In genomic region chr2:6917071-6917760, GRCh38 we compare ENCODE assay signal across 8 cellular contexts. TPM values are rescaled to one million over a fixed set of nuclear protein-coding genes. Genes with fewer than 3 reads are reported as not detected.
A peak's percentile ranks its signal among the peaks of the same experiment; 100 is the strongest.
DNase-seq lines count a peak whose midpoint lies in the region; ATAC-seq and TF ChIP-seq lines count a peak whose summit lies in the region.

Gene RNF144A, plus strand, starts transcription at chr2:6917412. Its CDS starts 79,515 bp downstream, at chr2:6996927.

- TF ChIP-seq CTCF in CD8-positive, alpha-beta T cell (IDR thresholded peaks at IDR 0.05), result peak; percentile 63
- peak; percentile 90 for TF ChIP-seq CTCF in RWPE2 (IDR thresholded peaks at IDR 0.05; ENCODE audit: poor library complexity, severe bottlenecking)
- TF ChIP-seq CTCF in omental fat pad (IDR thresholded peaks at IDR 0.05), result no peak

- peak within 1 kb of the TSS; percentile 80 for H3K4me3 Mint-ChIP-seq in CD8-positive, alpha-beta T cell

- CTCF ChIA-PET in CD8-positive, alpha-beta T cell (lab: Charles Lee), result interaction anchor here (0.6 to 10.1 kb wide), 12 partner anchors 12 to 127 kb away, joined by 3 to 109 read pairs (median 6); partner anchors contain the start of gene CMPK2

- H3K4me1 ChIP-seq in CD8-positive, alpha-beta T cell (ENCODE audit: insufficient read depth, low read length), result peaks cover 79% of the 10 kb centered on the region
- H3K4me1 ChIP-seq in RWPE2 (ENCODE audit: insufficient read depth, poor library complexity, severe bottlenecking) (no peaks in the 10 kb centered on the region), thymus (ENCODE audit: control insufficient read depth, insufficient read depth, low read length) (peaks cover 11% of the 10 kb centered on the region)

- POLR2A ChIA-PET in CD8-positive, alpha-beta T cell (lab: Charles Lee), result interaction anchor here (0.6 to 1.1 kb wide), 3 partner anchors 9 to 39 kb away, joined by 4 to 5 read pairs (median 4); no protein-coding TSS in a partner anchor

- no peaks in the 10 kb centered on the region for H3K36me3 ChIP-seq in CD8-positive, alpha-beta T cell (ENCODE audit: insufficient read depth, low read length)
- H3K36me3 ChIP-seq in RWPE2 (ENCODE audit: low read depth), result no peaks in the 10 kb centered on the region
- no peaks in the 10 kb centered on the region for H3K36me3 ChIP-seq in thymus (ENCODE audit: control insufficient read depth, insufficient read depth)

- no peaks in the 10 kb centered on the region for H3K9me3 Mint-ChIP-seq in CD8-positive, alpha-beta T cell

- peaks cover 7% of the 10 kb centered on the region for H3K36me3 Mint-ChIP-seq in CD8-positive, alpha-beta T cell

- H3K27ac Mint-ChIP-seq in CD8-positive, alpha-beta T cell, result no peak within 1 kb of the TSS

- H3K27me3 ChIP-seq in CD8-positive, alpha-beta T cell (ENCODE audit: insufficient read depth, low read length), result no peaks in the 10 kb centered on the region
- H3K27me3 ChIP-seq in RWPE2 (ENCODE audit: insufficient read depth, poor library complexity, severe bottlenecking), result peaks cover 4% of the 10 kb centered on the region
- peaks cover 3% of the 10 kb centered on the region for H3K27me3 ChIP-seq in thymus (ENCODE audit: control insufficient read depth, insufficient read depth)

- peaks cover 75% of the 10 kb centered on the region for H3K4me1 Mint-ChIP-seq in CD8-positive, alpha-beta T cell (ENCODE audit: low read depth)

- ATAC-seq in CD8-positive, alpha-beta T cell, result peak; percentile 77
- ATAC-seq in GM19452 (IDR thresholded peaks at IDR 0.05; ENCODE audit: unreplicated experiment), result peak; percentile 88
- ATAC-seq in RWPE2 (ENCODE audit: low read depth), result peak; percentile 56
- ATAC-seq in omental fat pad (ENCODE audit: low FRiP score), result peak; percentile 93

- H3K27ac ChIP-seq in CD8-positive, alpha-beta T cell (ENCODE audit: low read depth, low read length), result peak within 1 kb of the TSS; percentile 28
- H3K27ac ChIP-seq in RWPE2 (ENCODE audit: poor library complexity, severe bottlenecking) (no peak within 1 kb of the TSS), thymus (ENCODE audit: low read depth) (peak within 1 kb of the TSS; percentile 46)

- peak within 1 kb of the TSS; percentile 57 for H3K4me3 ChIP-seq in CD8-positive, alpha-beta T cell (ENCODE audit: low read depth, low read length)
- H3K4me3 ChIP-seq in RWPE2 (ENCODE audit: severe bottlenecking) (peak within 1 kb of the TSS; percentile 67), thymus (ENCODE audit: low read length) (peak within 1 kb of the TSS; percentile 74)

- peak; percentile 52 to 89 (median 73) for DNase-seq in CD8-positive, alpha-beta T cell
- DNase-seq in HK-2 (ENCODE audit: unreplicated experiment) (peak; percentile 57), RWPE2 (ENCODE audit: low spot score) (no peak), globus pallidus (ENCODE audit: low spot score) (peak; percentile 84), omental fat pad (ENCODE audit: low spot score) (no peak)
- peak; percentile 50 to 81 (median 56) for DNase-seq in activated naive CD4-positive, alpha-beta T cell (lab: John Stamatoyannopoulos, UW)

- H3K27me3 Mint-ChIP-seq in CD8-positive, alpha-beta T cell (ENCODE audit: low read depth), result no peaks in the 10 kb centered on the region

- WGBS in thymus, result 4% methylated on average over 90 of the region's 90 CpGs

- intact Hi-C loops in CD8-positive, alpha-beta T cell (cut with DNase I, micrococcal nuclease), result loop anchor here (1.0 to 10.0 kb wide), 6 partner anchors 8 to 1918 kb away; partner anchors contain the start of genes CMPK2 (in 1 of the 2), ID2 (in 1 of the 2) and KIDINS220 (in 1 of the 2)

- H3K9me3 ChIP-seq in CD8-positive, alpha-beta T cell (ENCODE audit: low read length), result no peaks in the 10 kb centered on the region
- H3K9me3 ChIP-seq in RWPE2 (ENCODE audit: severe bottlenecking) (no peaks in the 10 kb centered on the region), thymus (ENCODE audit: control insufficient read depth) (no peaks in the 10 kb centered on the region)

RNA-seq across cellular contexts. Expression of gene RNF144A, which starts in this region (rescaled TPM):
- 10 to 100 TPM; 25.8 to 28.8 TPM for total RNA-seq in CD8-positive, alpha-beta T cell
- total RNA-seq in omental fat pad, result 10 to 100 TPM; 12.6 to 39.9 (median 16.3) TPM
- 4.0 TPM for polyA plus RNA-seq in thymus

Comparison
In these comparisons a context has a peak if more than half of its experiments do, and no peak if none do; other contexts are left out.
1. DNase-seq: peak in CD8-positive, alpha-beta T cell (7 of 7), HK-2 (single experiment), activated naive CD4-positive, alpha-beta T cell (4 of 4) and globus pallidus (single experiment); none in RWPE2 (single experiment) and omental fat pad (single experiment).
2. CTCF ChIP-seq: peak in CD8-positive, alpha-beta T cell (single experiment) and RWPE2 (single experiment); none in omental fat pad (0 of 3).
3. Peak in every context shown above with its lines, with median percentiles within 50 percentile points of each other: ATAC-seq and H3K4me3 ChIP-seq.